ENCODE assay signal across 20 cellular contexts in genomic region chr7:5638994-5639393, GRCh38. TPM values are rescaled to one million over a fixed set of nuclear protein-coding genes. Genes with fewer than 3 reads are reported as not detected.
DNase-seq lines count a peak whose midpoint lies in the region; ATAC-seq and TF ChIP-seq lines count a peak whose summit lies in the region.
"Had no signal": no experiment of that assay in that cellular context is flagged by ENCODE, and none has a peak within 500 bp of the region (broad histone marks: within the 10 kb centered on the region; RNA-seq: fewer than 3 reads in every experiment).

No MANE protein-coding gene starts in this region.

- H3K9ac ChIP-seq in SK-N-SH: no peak overlapping the region
- no peak overlapping the region for H3K9ac ChIP-seq in neural progenitor cell

- CTCF ChIA-PET in SK-N-SH (lab: Yijun Ruan, JAX): interaction anchor here (0.6 to 1.8 kb wide), 6 partner anchors 9 to 145 kb away, joined by 3 to 6 read pairs (median 4); no protein-coding TSS in a partner anchor

- H3K27ac ChIP-seq in SK-N-SH (ENCODE audit: low read depth in 2 of 2, low read length in 1 of 2) (peak overlapping the region; percentile 3 to 97; a peak in 3 of 4 replicates), neural progenitor cell (no peak overlapping the region)
- H3K27ac ChIP-seq: uterus had no signal

- DNase-seq in ELF-1 (ENCODE audit: low read depth, low spot score) (peak; percentile 89), SK-N-SH (no peak), epithelial cell of proximal tubule (ENCODE audit: low read depth) (peak; percentile 32), neural progenitor cell (ENCODE audit: low spot score) (peak; percentile 79), NCI-H187 (lab: John Stamatoyannopoulos, UW) (no peak), cerebellar cortex (ENCODE audit: low spot score) (no peak), ureter (ENCODE audit: low spot score) (no peak)
- DNase-seq: activated CD8-positive, alpha-beta T cell treated with anti-CD3 and anti-CD28 coated beads for 36 hours; BE2C; cortex of kidney; DMS 273 treated with DMSO at 0.1 percent for 48 hours; left cardiac atrium; MG63; NCI-H2029; NCI-H526; PC-3; stimulated activated naive CD8-positive, alpha-beta T cell treated with anti-CD3 and anti-CD28 coated beads, Interleukin-15, amount 100 ng/mL, for 72 hours; uterus had no signal

- peaks cover 29% of the 10 kb centered on the region for H3K36me3 Mint-ChIP-seq in neural progenitor cell

- H3K27ac Mint-ChIP-seq in neural progenitor cell: peak overlapping the region; percentile 69
- H3K27ac Mint-ChIP-seq: activated CD8-positive, alpha-beta T cell treated with anti-CD3 and anti-CD28 coated beads for 36 hours; activated T-helper 2 cell treated with anti-CD3 and anti-CD28 coated beads, Interferon-gamma antibody, Interleukin-2, Interleukin-4, amounts not matched to agents 10 μg/mL and 5 μg/mL and 100 μg/mL, durations not matched to agents 14 hours and 24 hours and 36 hours had no signal

- TF ChIP-seq RAD21 in SK-N-SH (IDR thresholded peaks at IDR 0.05; ENCODE audit: low read length): no peak

- H3K4me2 ChIP-seq in SK-N-SH: peak overlapping the region; percentile 25; the same call in 1 of the 2 replicates
- H3K4me2 ChIP-seq in neural progenitor cell: peak overlapping the region; percentile 14

- 40% methylated on average over 1 of the region's 1 CpG for WGBS in SK-N-SH (ENCODE audit: low lambda C conversion rate)

- peaks cover 73% of the 10 kb centered on the region for H3F3A ChIP-seq in SK-N-SH (replicated peaks; ENCODE audit: insufficient read depth)
- H3F3A ChIP-seq in neural progenitor cell (ENCODE audit: low read depth): peaks cover 54% of the 10 kb centered on the region

- no peaks in the 10 kb centered on the region for H3K9me3 Mint-ChIP-seq in neural progenitor cell
- H3K9me3 Mint-ChIP-seq: activated CD8-positive, alpha-beta T cell treated with anti-CD3 and anti-CD28 coated beads for 36 hours; activated T-helper 2 cell treated with anti-CD3 and anti-CD28 coated beads, Interferon-gamma antibody, Interleukin-2, Interleukin-4, amounts not matched to agents 10 μg/mL and 5 μg/mL and 100 μg/mL, durations not matched to agents 14 hours and 24 hours and 36 hours; stimulated activated naive CD8-positive, alpha-beta T cell treated with anti-CD3 and anti-CD28 coated beads, Interleukin-15, amount 100 ng/mL, for 72 hours had no signal

- no peak overlapping the region for H3K4me3 Mint-ChIP-seq in neural progenitor cell
- H3K4me3 Mint-ChIP-seq: activated CD8-positive, alpha-beta T cell treated with anti-CD3 and anti-CD28 coated beads for 36 hours; stimulated activated naive CD8-positive, alpha-beta T cell treated with anti-CD3 and anti-CD28 coated beads, Interleukin-15, amount 100 ng/mL, for 72 hours had no signal

- no peak overlapping the region for H2AFZ ChIP-seq in SK-N-SH (ENCODE audit: low read depth)
- H2AFZ ChIP-seq in neural progenitor cell (replicated peaks): no peak overlapping the region

- POLR2A ChIA-PET in SK-N-SH (lab: Yijun Ruan, JAX): no interaction called here

- H3K27me3 Mint-ChIP-seq in neural progenitor cell (ENCODE audit: insufficient read depth, low read depth): peaks cover 9% of the 10 kb centered on the region
- H3K27me3 Mint-ChIP-seq: activated CD8-positive, alpha-beta T cell treated with anti-CD3 and anti-CD28 coated beads for 36 hours; stimulated activated naive CD8-positive, alpha-beta T cell treated with anti-CD3 and anti-CD28 coated beads, Interleukin-15, amount 100 ng/mL, for 72 hours had no signal

- no peaks in the 10 kb centered on the region for H3K27me3 ChIP-seq in SK-N-SH (ENCODE audit: insufficient read depth)
- no peaks in the 10 kb centered on the region for H3K27me3 ChIP-seq in neural progenitor cell
- H3K27me3 ChIP-seq: BE2C, MG63, uterus had no signal

- no peak for TF ChIP-seq EP300 in SK-N-SH (IDR thresholded peaks at IDR 0.05; ENCODE audit: borderline replicate concordance in 1 of 2, low read depth in 1 of 2, low read length in 1 of 2)

- no peaks in the 10 kb centered on the region for H3K9me2 ChIP-seq in SK-N-SH

- no peak for TF ChIP-seq CTCF in SK-N-SH (IDR thresholded peaks at IDR 0.05)
- no peak for TF ChIP-seq CTCF in epithelial cell of proximal tubule (conservative IDR thresholded peaks at IDR 0.05; ENCODE audit: low read depth, low read length)
- no peak for TF ChIP-seq CTCF in neural progenitor cell (IDR thresholded peaks at IDR 0.05)

- no peak for ATAC-seq in HG03039 (IDR thresholded peaks at IDR 0.05; ENCODE audit: unreplicated experiment)
- ATAC-seq: activated CD8-positive, alpha-beta T cell treated with anti-CD3 and anti-CD28 coated beads for 36 hours; left cardiac atrium; PC-3; stimulated activated naive CD8-positive, alpha-beta T cell treated with anti-CD3 and anti-CD28 coated beads, Interleukin-15, amount 100 ng/mL, for 72 hours had no signal

- H3K36me3 ChIP-seq in SK-N-SH (replicated peaks in 1 of 2; ENCODE audit: control insufficient read depth in 1 of 2, insufficient read depth in 2 of 2, low read length in 1 of 2) (peaks cover 14 to 33% of the 10 kb centered on the region in 2 experiments), neural progenitor cell (no peaks in the 10 kb centered on the region)
- H3K36me3 ChIP-seq: uterus had no signal

- H4K20me1 ChIP-seq in SK-N-SH (ENCODE audit: insufficient read depth): peaks cover 3% of the 10 kb centered on the region; the same call in 1 of the 2 replicates
- peaks cover 26% of the 10 kb centered on the region for H4K20me1 ChIP-seq in neural progenitor cell (ENCODE audit: low read depth)

- H3K4me1 Mint-ChIP-seq in neural progenitor cell: peaks cover 49% of the 10 kb centered on the region

- H3K79me2 ChIP-seq in SK-N-SH (ENCODE audit: insufficient read depth): peaks cover 27% of the 10 kb centered on the region
- H3K79me2 ChIP-seq in neural progenitor cell (ENCODE audit: low read depth): no peaks in the 10 kb centered on the region

- no peak overlapping the region for H3K4me3 ChIP-seq in SK-N-SH (ENCODE audit: low read depth in 2 of 2, low read length in 1 of 2)
- H3K4me3 ChIP-seq in epithelial cell of proximal tubule (ENCODE audit: low read depth, low read length): no peak overlapping the region
- no peak overlapping the region for H3K4me3 ChIP-seq in neural progenitor cell
- H3K4me3 ChIP-seq: MG63, uterus had no signal

- H3K9me3 ChIP-seq in SK-N-SH: no peaks in the 10 kb centered on the region
- no peaks in the 10 kb centered on the region for H3K9me3 ChIP-seq in neural progenitor cell (ENCODE audit: low read depth)
- H3K9me3 ChIP-seq: BE2C, MG63, uterus had no signal

- H3K4me1 ChIP-seq in SK-N-SH (ENCODE audit: control insufficient read depth in 1 of 2, insufficient read depth in 2 of 2, low read depth in 1 of 2, low read length in 1 of 2) (peaks cover 35 to 65% of the 10 kb centered on the region in 2 experiments), neural progenitor cell (peaks cover 46% of the 10 kb centered on the region)

TF ChIP-seq in SK-N-SH, 30 proteins besides CTCF, POLR2A, EP300 and RAD21:
- TF ChIP-seq MEF2A (IDR thresholded peaks at IDR 0.05; ENCODE audit: borderline replicate concordance, low read depth) (0 out of 2 replicates have a peak, but pooled peaks have one; percentile 21), GATA2 (CRISPR knock-in tag; IDR thresholded peaks at IDR 0.05) (no peak), TCF12 (IDR thresholded peaks at IDR 0.05) (peak; percentile 46), TEAD4 (IDR thresholded peaks at IDR 0.05; ENCODE audit: borderline replicate concordance, insufficient read depth) (peak; percentile 28; the same call in 1 of the 2 replicates), NFIC (IDR thresholded peaks at IDR 0.05; ENCODE audit: borderline replicate concordance) (peak; percentile 23; the same call in 1 of the 2 replicates), RXRA (IDR thresholded peaks at IDR 0.05; ENCODE audit: borderline replicate concordance, low read depth) (peak; percentile 24; the same call in 1 of the 2 replicates), REST (IDR thresholded peaks at IDR 0.05; ENCODE audit: low read depth, low read length) (no peak), PBX3 (IDR thresholded peaks at IDR 0.05) (peak; percentile 42), FOXM1 (IDR thresholded peaks at IDR 0.05; ENCODE audit: low read depth) (no peak)

RNA-seq across cellular contexts. Expression of gene FSCN1, which starts 46.4 kb away (rescaled TPM):
- polyA plus RNA-seq in SK-N-SH (2012; rRNA removed): 222 and 287 TPM in 2 replicates
- polyA plus RNA-seq in SK-N-SH (2012; cell fraction: cytosol; rRNA removed): 108 and 201 TPM in 2 replicates
- 255 and 304 TPM in 2 replicates for polyA plus RNA-seq in SK-N-SH (2012; cell fraction: nucleus; rRNA removed)
- total RNA-seq in epithelial cell of proximal tubule (326 and 385 TPM in 2 replicates), neural progenitor cell (ENCODE audit: low replicate concordance) (76.3 and 256 TPM in 2 replicates), ureter (30.1 TPM)

Comparison
In these comparisons a context has a peak if more than half of its experiments do, and no peak if none do; other contexts are left out.
1. DNase-seq: peak in ELF-1 (single experiment), epithelial cell of proximal tubule (single experiment) and neural progenitor cell (single experiment); none in SK-N-SH (single experiment), NCI-H187 (0 of 2), cerebellar cortex (single experiment) and ureter (single experiment).